8 cellular contexts compared by ENCODE assay signal in the genomic region with DNA sequence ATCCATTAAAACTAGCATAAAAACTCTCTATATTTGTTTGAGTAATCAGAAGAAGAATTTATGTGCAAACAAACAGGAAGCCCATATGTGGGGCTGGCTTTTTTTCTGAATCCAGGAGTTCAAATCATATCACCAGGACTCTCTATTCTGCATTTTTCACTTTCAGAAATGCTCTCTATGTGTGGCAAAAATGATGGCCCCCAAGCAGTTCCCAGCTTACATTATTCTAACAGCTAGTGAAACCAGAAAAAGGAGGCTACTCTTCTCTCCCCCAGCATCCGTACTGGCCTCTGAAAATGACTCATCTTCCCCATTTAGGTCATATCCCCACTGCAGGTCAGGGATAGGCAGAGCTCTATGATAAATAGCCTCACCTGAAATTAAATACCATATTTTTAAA. TPM values are rescaled to one million over a fixed set of nuclear protein-coding genes. Genes with fewer than 3 reads are reported as not detected.
DNase-seq lines count a peak whose midpoint lies in the region; ATAC-seq and TF ChIP-seq lines count a peak whose summit lies in the region.

No MANE protein-coding gene starts in this region.

- no peaks in the 10 kb centered on the region for H3K36me3 ChIP-seq in WERI-Rb-1

- DNase-seq in NK-92 treated with Interleukin-12 subunit alpha and Interleukin-12 subunit beta, amount 100 ng/mL, for 24 hours (lab: John Stamatoyannopoulos, UW), result peak; percentile 37
- no peak for DNase-seq in NK-92 (lab: John Stamatoyannopoulos, UW; ENCODE audit: unreplicated experiment)
- DNase-seq in M059J (ENCODE audit: low read depth), result peak; percentile 46
- DNase-seq in epithelial cell of esophagus (ENCODE audit: low read depth), result peak; percentile 56
- no peak for DNase-seq in NCI-H526 (lab: John Stamatoyannopoulos, UW)
- no peak for DNase-seq in ureter (ENCODE audit: low spot score)
- no peak for DNase-seq in WERI-Rb-1

- ATAC-seq in GM21786 (IDR thresholded peaks at IDR 0.05; ENCODE audit: unreplicated experiment), result peak; percentile 93

- H3K4me3 ChIP-seq in epithelial cell of esophagus (ENCODE audit: low read length) (no peak overlapping the region), WERI-Rb-1 (ENCODE audit: low read depth, low read length) (no peak overlapping the region)

- TF ChIP-seq CTCF in epithelial cell of esophagus (IDR thresholded peaks at IDR 0.05; ENCODE audit: insufficient read depth, low read depth, low read length, missing control alignments) (no peak), WERI-Rb-1 (IDR thresholded peaks at IDR 0.05; ENCODE audit: low read depth, low read length) (no peak)

- H3K27ac ChIP-seq in WERI-Rb-1, result no peak overlapping the region

- no peaks in the 10 kb centered on the region for H3K9me3 ChIP-seq in WERI-Rb-1 (ENCODE audit: severe bottlenecking)

- no peaks in the 10 kb centered on the region for H3K27me3 ChIP-seq in WERI-Rb-1 (ENCODE audit: insufficient read depth, low read depth, severe bottlenecking)

RNA-seq across cellular contexts. Expression of a gene that starts 20.4 kb away (rescaled TPM):
- total RNA-seq in M059J (2014; rRNA removed; shearing (Covaris generic)), result 15.3 and 19.8 TPM in 2 replicates
- 69.6 TPM for total RNA-seq in ureter

Comparison
In these comparisons a context has a peak if more than half of its experiments do, and no peak if none do; other contexts are left out.
1. DNase-seq: peak in NK-92 treated with Interleukin-12 subunit alpha and Interleukin-12 subunit beta, amount 100 ng/mL, for 24 hours (single experiment), M059J (single experiment) and epithelial cell of esophagus (single experiment); none in NK-92 (single experiment), NCI-H526 (0 of 2), ureter (single experiment) and WERI-Rb-1 (single experiment).